ENCODE assay signal across 1 cellular context in the genomic region with DNA sequence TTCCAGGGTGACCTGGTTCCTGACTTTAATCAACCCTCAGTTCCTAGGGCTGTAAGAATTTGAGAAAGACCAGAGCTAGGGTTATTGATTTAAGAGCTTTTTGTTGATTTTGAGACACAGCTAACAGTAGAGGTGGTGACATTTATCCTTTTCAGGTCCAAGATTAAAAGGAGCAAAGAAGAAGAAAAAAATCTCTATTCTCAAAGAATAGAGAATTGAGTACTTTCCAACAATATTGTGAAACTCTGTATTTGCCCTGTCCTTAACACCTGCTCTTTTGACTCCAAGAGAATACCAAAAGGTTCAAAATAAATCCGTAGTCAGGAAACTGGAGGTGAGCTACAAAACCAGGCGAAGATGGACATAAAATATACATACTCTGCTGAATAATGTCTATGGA.
TF ChIP-seq lines count a peak whose summit lies in the region.

No MANE protein-coding gene starts in this region.

TF ChIP-seq in HepG2, 621 proteins besides CTCF, POLR2A, EP300 and RAD21 (continued from another document):
- TF ChIP-seq ZBTB34 (CRISPR knock-in tag; IDR thresholded peaks at IDR 0.05) (no peak), LBX2 (CRISPR knock-in tag; IDR thresholded peaks at IDR 0.05; ENCODE audit: borderline replicate concordance) (no peak)
- TF ChIP-seq, protein P1, sequence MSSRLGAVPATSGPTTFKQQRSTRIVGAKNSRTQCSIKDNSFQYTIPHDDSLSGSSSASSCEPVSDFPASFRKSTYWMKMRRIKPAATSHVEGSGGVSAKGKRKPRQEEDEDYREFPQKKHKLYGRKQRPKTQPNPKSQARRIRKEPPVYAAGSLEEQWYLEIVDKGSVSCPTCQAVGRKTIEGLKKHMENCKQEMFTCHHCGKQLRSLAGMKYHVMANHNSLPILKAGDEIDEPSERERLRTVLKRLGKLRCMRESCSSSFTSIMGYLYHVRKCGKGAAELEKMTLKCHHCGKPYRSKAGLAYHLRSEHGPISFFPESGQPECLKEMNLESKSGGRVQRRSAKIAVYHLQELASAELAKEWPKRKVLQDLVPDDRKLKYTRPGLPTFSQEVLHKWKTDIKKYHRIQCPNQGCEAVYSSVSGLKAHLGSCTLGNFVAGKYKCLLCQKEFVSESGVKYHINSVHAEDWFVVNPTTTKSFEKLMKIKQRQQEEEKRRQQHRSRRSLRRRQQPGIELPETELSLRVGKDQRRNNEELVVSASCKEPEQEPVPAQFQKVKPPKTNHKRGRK (CRISPR knock-in tag; IDR thresholded peaks at IDR 0.05) = no peak
TF ChIP-seq in HepG2: peak in this region for 63.
